In the genomic region with DNA sequence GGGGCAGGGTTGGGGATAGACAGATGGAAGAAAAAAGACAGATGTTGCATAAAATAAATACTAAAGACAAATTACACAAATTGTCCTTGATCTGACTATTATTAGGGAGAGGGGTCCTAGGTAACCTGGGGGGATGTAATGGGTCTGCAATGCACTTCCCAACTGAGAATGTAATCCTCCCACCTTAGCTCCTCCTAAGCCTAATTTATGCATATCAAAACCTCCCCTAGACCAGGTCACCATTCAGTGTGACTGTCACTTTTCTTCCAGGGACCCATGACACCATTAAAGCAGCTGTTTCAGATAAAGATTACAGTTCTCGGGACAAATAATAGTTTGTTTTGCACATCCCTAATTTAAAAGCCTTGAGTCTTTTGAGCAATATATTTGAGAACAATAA, we compare ENCODE assay signal across 20 cellular contexts.
DNase-seq lines count a peak whose midpoint lies in the region; FAIRE-seq and TF ChIP-seq lines count a peak whose summit lies in the region.
"Had no signal": no experiment of that assay in that cellular context is flagged by ENCODE, and none has a peak within 500 bp of the region (broad histone marks: within the 10 kb centered on the region; RNA-seq: fewer than 3 reads in every experiment).

No MANE protein-coding gene starts in this region.

- H3K4me3 ChIP-seq in A673 (ENCODE audit: low read depth, low read length, poor library complexity, severe bottlenecking), result no peak overlapping the region
- H3K4me3 ChIP-seq in HUES48 (ENCODE audit: low read depth, low read length), result peak overlapping the region; percentile 10
- H3K4me3 ChIP-seq in H1 (ENCODE audit: extremely low read depth in 1 of 4, insufficient read depth in 2 of 4, low read depth in 3 of 4, low read length in 4 of 4), result peak overlapping the region in 3 of 4 experiments; percentile 2 to 45 (median 7); a peak in 4 of 8 replicates
- H3K4me3 ChIP-seq in iPS-20b (ENCODE audit: low read length), result peak overlapping the region; percentile 44
- no peak overlapping the region for H3K4me3 ChIP-seq in CD8-positive, alpha-beta memory T cell (ENCODE audit: low read length)
- H3K4me3 ChIP-seq in suprapubic skin, result no peak overlapping the region
- H3K4me3 ChIP-seq: A549, BLaER1 had no signal

- no peaks in the 10 kb centered on the region for H3K9me3 ChIP-seq in A673 (ENCODE audit: low read depth, low read length, poor library complexity, severe bottlenecking)
- H3K9me3 ChIP-seq in HUES48 (ENCODE audit: control insufficient read depth, insufficient read depth, low read length), result no peaks in the 10 kb centered on the region
- no peaks in the 10 kb centered on the region for H3K9me3 ChIP-seq in H1 (ENCODE audit: insufficient read depth in 2 of 2, low read depth in 1 of 2, low read length in 1 of 2)
- H3K9me3 ChIP-seq in iPS-20b (ENCODE audit: insufficient read depth, low read depth, low read length), result no peaks in the 10 kb centered on the region
- no peaks in the 10 kb centered on the region for H3K9me3 ChIP-seq in CD8-positive, alpha-beta memory T cell (ENCODE audit: low read length)
- H3K9me3 ChIP-seq in suprapubic skin, result no peaks in the 10 kb centered on the region
- H3K9me3 ChIP-seq: A549, BLaER1 had no signal

- H4K5ac ChIP-seq in H1 (ENCODE audit: insufficient read length, low read depth, low read length), result peak overlapping the region; percentile 75

- TF ChIP-seq POLR2A in H1 (IDR thresholded peaks at IDR 0.05; ENCODE audit: control extremely low read depth in 1 of 2, low read depth in 2 of 2, low read length in 2 of 2), result no peak
- no peak for TF ChIP-seq POLR2A in suprapubic skin (IDR thresholded peaks at IDR 0.05)

- H3K56ac ChIP-seq in H1 (replicated peaks; ENCODE audit: insufficient read length, low read depth, low read length), result no peak overlapping the region

- peak; percentile 6 for DNase-seq in A673 (ENCODE audit: low spot score)
- DNase-seq in H1 (ENCODE audit: low read depth in 1 of 2, low spot score in 2 of 2), result no peak
- no peak for DNase-seq in CD8-positive, alpha-beta memory T cell
- DNase-seq in DMS53 (lab: John Stamatoyannopoulos, UW), result no peak
- DNase-seq in suprapubic skin (ENCODE audit: low spot score in 2 of 2), result no peak
- DNase-seq: DMS79; HFFc6; NCI-H1105; NCI-H226; NCI-H524 treated with DMSO at 0.1 percent for 48 hours; NK-92 treated with Interleukin-12 subunit alpha and Interleukin-12 subunit beta, amount 100 ng/mL, for 24 hours; Right ventricle myocardium superior; SW 1271 had no signal

- peak overlapping the region; percentile 45 for H4K91ac ChIP-seq in H1 (replicated peaks; ENCODE audit: insufficient read length, low read length)

- H2AFZ ChIP-seq in H1 (ENCODE audit: low read length), result no peak overlapping the region

- intact Hi-C loops in A673 (cut with micrococcal nuclease; ENCODE audit: unreplicated experiment), result no loop called here

- no peaks in the 10 kb centered on the region for H3K79me2 ChIP-seq in H1 (ENCODE audit: control insufficient read depth in 1 of 2, insufficient read depth in 2 of 2, low read length in 2 of 2)

- H3K36me3 Mint-ChIP-seq in CD8-positive, alpha-beta memory T cell, result no peaks in the 10 kb centered on the region

- H3K9ac ChIP-seq in HUES48 (ENCODE audit: low read depth, low read length) (peak overlapping the region; percentile 2; the same call in 1 of the 2 replicates), H1 (replicated peaks in 1 of 4; ENCODE audit: extremely low read depth in 1 of 4, low read depth in 3 of 4, low read length in 3 of 4) (no peak overlapping the region), iPS-20b (ENCODE audit: low read depth, low read length) (peak overlapping the region; percentile 26; the same call in 1 of the 2 replicates)
- H3K9ac ChIP-seq: BLaER1 had no signal

- peaks cover 28% of the 10 kb centered on the region for H3K4me1 ChIP-seq in A673 (ENCODE audit: insufficient read depth, low read length, poor library complexity, severe bottlenecking)
- peaks cover 85% of the 10 kb centered on the region for H3K4me1 ChIP-seq in HUES48 (ENCODE audit: control insufficient read depth, insufficient read depth, low read length)
- peaks cover 0 to 32% (median 14%) of the 10 kb centered on the region in 4 experiments; a peak in 6 of 7 replicates for H3K4me1 ChIP-seq in H1 (replicated peaks in 1 of 4; ENCODE audit: control insufficient read depth in 3 of 4, insufficient read depth in 4 of 4, low read length in 3 of 4)
- H3K4me1 ChIP-seq in iPS-20b (ENCODE audit: insufficient read depth, low read length), result peaks cover 59% of the 10 kb centered on the region
- H3K4me1 ChIP-seq in CD8-positive, alpha-beta memory T cell (ENCODE audit: insufficient read depth, low read length), result no peaks in the 10 kb centered on the region
- H3K4me1 ChIP-seq in suprapubic skin, result no peaks in the 10 kb centered on the region
- H3K4me1 ChIP-seq: A549 had no signal

- H4K20me1 ChIP-seq in H1 (replicated peaks in 1 of 2; ENCODE audit: control insufficient read depth in 1 of 2, insufficient read depth in 2 of 2, low read length in 2 of 2), result no peaks in the 10 kb centered on the region
- H4K20me1 ChIP-seq: BLaER1 had no signal

- no TSS peak for BruUV-seq in A673 (replicated peaks; lab: Mats Ljungman, UMichigan)

- H3K9me3 Mint-ChIP-seq in CD8-positive, alpha-beta memory T cell, result peaks cover 0 to 13% (median 0%) of the 10 kb centered on the region in 5 donors

- H3K14ac ChIP-seq in H1 (ENCODE audit: insufficient read length), result no peak overlapping the region

- H3K4me3 Mint-ChIP-seq in CD8-positive, alpha-beta memory T cell, result no peak overlapping the region
- H3K4me3 Mint-ChIP-seq: HFFc6 had no signal

- peak overlapping the region; percentile 12 for H2BK120ac ChIP-seq in H1 (replicated peaks; ENCODE audit: low read depth, low read length)

- TF ChIP-seq RAD21 in H1 (IDR thresholded peaks at IDR 0.05 in 1 of 2, conservative IDR thresholded peaks at IDR 0.05 in 1 of 2; ENCODE audit: low read depth in 2 of 2, low read length in 2 of 2), result no peak

- peak overlapping the region; percentile 2 for H3K4ac ChIP-seq in H1 (replicated peaks; ENCODE audit: insufficient read length, low read depth, low read length)

- FAIRE-seq in H1 (lab: Jason Lieb, UNC), result peak; percentile 68
- FAIRE-seq: A549, D721Med, H54, HTR-8/SVneo had no signal

- H2BK15ac ChIP-seq in H1 (ENCODE audit: low read length), result no peak overlapping the region

- H3K27me3 Mint-ChIP-seq in CD8-positive, alpha-beta memory T cell, result no peaks in the 10 kb centered on the region

- no peak overlapping the region for H3K27ac ChIP-seq in A673 (ENCODE audit: low read depth, low read length, poor library complexity, severe bottlenecking)
- peak overlapping the region; percentile 87 for H3K27ac ChIP-seq in HUES48 (ENCODE audit: low read depth, low read length)
- peak overlapping the region; percentile 43; the same call in 1 of the 2 replicates for H3K27ac ChIP-seq in H1 (ENCODE audit: low read depth, low read length)
- H3K27ac ChIP-seq in iPS-20b (ENCODE audit: low read length), result peak overlapping the region; percentile 20
- H3K27ac ChIP-seq in CD8-positive, alpha-beta memory T cell (ENCODE audit: low read depth, low read length), result no peak overlapping the region
- no peak overlapping the region for H3K27ac ChIP-seq in suprapubic skin
- H3K27ac ChIP-seq: A549, BLaER1 had no signal

- no peak overlapping the region for H3K18ac ChIP-seq in H1 (ENCODE audit: extremely low read depth, low read length)

- H2BK20ac ChIP-seq in H1 (ENCODE audit: low read length), result peak overlapping the region; percentile 24; the same call in 1 of the 2 replicates

- H4K8ac ChIP-seq in H1 (ENCODE audit: extremely low read depth, insufficient read depth, low read length), result no peak overlapping the region

- H3K23me2 ChIP-seq in H1 (ENCODE audit: low read depth, low read length), result peaks cover 2% of the 10 kb centered on the region; the same call in 1 of the 2 replicates

- H3K79me1 ChIP-seq in H1 (ENCODE audit: low read depth, low read length), result no peaks in the 10 kb centered on the region

- 0 out of 2 replicates have a peak overlapping the region, but pooled peaks have one; percentile 3 for H2BK12ac ChIP-seq in H1 (ENCODE audit: low read depth, low read length)

- peak overlapping the region in 1 of 8 donors; percentile 56 for H3K27ac Mint-ChIP-seq in CD8-positive, alpha-beta memory T cell
- H3K27ac Mint-ChIP-seq: HFFc6 had no signal

- H3K27me3 ChIP-seq in A673 (replicated peaks; ENCODE audit: insufficient read depth, low read depth, low read length, poor library complexity) (peaks cover 30% of the 10 kb centered on the region), HUES48 (ENCODE audit: control insufficient read depth, insufficient read depth, low read length) (no peaks in the 10 kb centered on the region), H1 (replicated peaks in 1 of 4; ENCODE audit: control insufficient read depth in 3 of 4, extremely low read depth in 1 of 4, insufficient read depth in 3 of 4, low read length in 3 of 4) (peaks cover 0 to 2% (median 0%) of the 10 kb centered on the region in 4 experiments; a peak in 1 of 7 replicates), iPS-20b (ENCODE audit: insufficient read depth, low read length) (no peaks in the 10 kb centered on the region), suprapubic skin (no peaks in the 10 kb centered on the region)
- H3K27me3 ChIP-seq in CD8-positive, alpha-beta memory T cell (ENCODE audit: insufficient read depth, low read length, poor library complexity, severe bottlenecking), result no peaks in the 10 kb centered on the region
- H3K27me3 ChIP-seq: BLaER1 had no signal

- TF ChIP-seq EP300 in H1 (IDR thresholded peaks at IDR 0.05; ENCODE audit: borderline replicate concordance in 1 of 2, low read depth in 2 of 2, low read length in 2 of 2), result no peak
- TF ChIP-seq EP300 in suprapubic skin (IDR thresholded peaks at IDR 0.05), result no peak

- H2BK5ac ChIP-seq in H1 (ENCODE audit: low read depth, low read length), result peak overlapping the region; percentile 28; the same call in 1 of the 2 replicates

- H3K23ac ChIP-seq in H1 (ENCODE audit: insufficient read length), result no peak overlapping the region

- POLR2A ChIA-PET in A673 (lab: Charles Lee; ENCODE audit: low non-redundant PET) (interaction anchor here (0.6 kb wide), 1 partner anchor 1311 kb away, joined by 3 read pairs; no protein-coding TSS in a partner anchor), H1 (lab: Charles Lee; ENCODE audit: partially characterized antibody) (interaction anchor here (1.2 to 1.3 kb wide), 2 partner anchors 13 to 305 kb away, joined by 3 read pairs; no protein-coding TSS in a partner anchor)
- POLR2A ChIA-PET in CD8-positive, alpha-beta memory T cell (lab: Charles Lee), result no interaction called here

- H3K4me2 ChIP-seq in H1 (ENCODE audit: insufficient read depth in 1 of 2, low read depth in 2 of 2, low read length in 2 of 2), result peak overlapping the region; percentile 64 to 65
- H3K4me2 ChIP-seq: A549, BLaER1 had no signal

- TF ChIP-seq CTCF in A673 (conservative IDR thresholded peaks at IDR 0.05; ENCODE audit: low read depth, low read length), result no peak
- no peak for TF ChIP-seq CTCF in H1 (IDR thresholded peaks at IDR 0.05; ENCODE audit: control extremely low read depth in 1 of 3, insufficient read depth in 1 of 3, low read depth in 1 of 3, low read length in 3 of 3)
- TF ChIP-seq CTCF in suprapubic skin (IDR thresholded peaks at IDR 0.05), result no peak

- no peaks in the 10 kb centered on the region for H3K4me1 Mint-ChIP-seq in CD8-positive, alpha-beta memory T cell

- no peak overlapping the region for H2AK5ac ChIP-seq in H1 (ENCODE audit: low read depth, low read length)

- no peaks in the 10 kb centered on the region for H3K36me3 ChIP-seq in A673 (ENCODE audit: insufficient read depth, low read length, poor library complexity, severe bottlenecking)
- H3K36me3 ChIP-seq in HUES48 (ENCODE audit: control insufficient read depth, insufficient read depth, low read length), result no peaks in the 10 kb centered on the region
- no peaks in the 10 kb centered on the region for H3K36me3 ChIP-seq in H1 (ENCODE audit: control insufficient read depth in 2 of 4, insufficient read depth in 4 of 4, low read length in 3 of 4)
- H3K36me3 ChIP-seq in iPS-20b (ENCODE audit: insufficient read depth, low read depth, low read length), result no peaks in the 10 kb centered on the region
- no peaks in the 10 kb centered on the region for H3K36me3 ChIP-seq in CD8-positive, alpha-beta memory T cell (ENCODE audit: insufficient read depth, low read length)
- no peaks in the 10 kb centered on the region for H3K36me3 ChIP-seq in suprapubic skin
- H3K36me3 ChIP-seq: BLaER1 had no signal

- CTCF ChIA-PET in A673 (lab: Charles Lee), result no interaction called here
- CTCF ChIA-PET in H1 (lab: Charles Lee; ENCODE audit: partially characterized antibody), result interaction anchor here (1.3 kb wide), 1 partner anchor 218 kb away, joined by 3 read pairs; no protein-coding TSS in a partner anchor
- CTCF ChIA-PET in CD8-positive, alpha-beta memory T cell (lab: Charles Lee), result no interaction called here

- WGBS in H1 (ENCODE audit: extremely low coverage in 1 of 2, insufficient coverage in 1 of 2, insufficient read length in 1 of 2, insufficient replicate concordance in 2 of 2, low coverage in 1 of 2, low lambda C conversion rate in 2 of 2, missing lambda C conversion rate in 1 of 2), 2 experiments, result 39% methylated on average over 1 of the region's 1 CpG; no CpG with 5 or more reads in 1 of the 2 experiments
- WGBS in suprapubic skin, result 86% methylated on average over 1 of the region's 1 CpG

Comparison
In these comparisons a context has a peak if more than half of its experiments do, and no peak if none do; other contexts are left out.
1. H3K27ac ChIP-seq: peak in HUES48 (single experiment), H1 (single experiment) and iPS-20b (single experiment); none in A673 (single experiment), CD8-positive, alpha-beta memory T cell (single experiment) and suprapubic skin (single experiment).
2. H3K4me3 ChIP-seq: peak in HUES48 (single experiment), H1 (3 of 4) and iPS-20b (single experiment); none in A673 (single experiment), CD8-positive, alpha-beta memory T cell (single experiment) and suprapubic skin (single experiment).
3. H3K9ac ChIP-seq: peak in HUES48 (single experiment) and iPS-20b (single experiment); none in H1 (0 of 4).